Comparison of ENCODE assay signal across 10 cellular contexts in the genomic region with DNA sequence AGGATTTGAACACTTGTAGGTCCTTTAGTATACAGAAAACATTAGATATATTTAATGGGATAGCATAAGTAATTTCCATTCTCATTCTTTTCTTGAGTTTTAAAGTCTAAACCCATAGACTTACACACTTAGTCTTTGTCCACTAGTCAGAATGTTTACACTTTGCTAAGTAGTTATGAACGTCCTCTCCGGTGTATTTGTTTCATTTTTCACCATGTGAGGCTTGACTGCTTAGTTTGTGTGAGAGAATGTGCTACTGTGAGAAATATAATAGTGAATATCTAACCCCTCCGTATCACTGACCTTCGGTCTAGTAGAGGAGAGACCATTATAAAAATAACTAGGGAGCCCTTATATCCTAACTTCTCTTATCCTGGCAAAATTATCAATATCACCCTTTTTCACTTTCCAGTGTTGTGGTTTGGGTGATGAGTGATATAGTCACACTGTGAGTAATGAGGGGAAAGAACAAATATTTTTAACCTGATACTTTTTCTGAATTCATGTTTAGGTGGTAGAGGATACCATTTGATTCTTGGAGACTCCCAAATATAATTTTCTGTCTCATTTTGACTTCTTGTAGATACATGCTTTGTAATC.
DNase-seq lines count a peak whose midpoint lies in the region; ATAC-seq and TF ChIP-seq lines count a peak whose summit lies in the region.
"Had no signal": no experiment of that assay in that cellular context is flagged by ENCODE, and none has a peak within 500 bp of the region (broad histone marks: within the 10 kb centered on the region; RNA-seq: fewer than 3 reads in every experiment).

No MANE protein-coding gene starts in this region.

- TF ChIP-seq CTCF in GM10266 (IDR thresholded peaks at IDR 0.05; ENCODE audit: control insufficient read depth, insufficient read depth, low read depth, missing control alignments) (no peak), epithelial cell of esophagus (IDR thresholded peaks at IDR 0.05; ENCODE audit: insufficient read depth, low read depth, low read length, missing control alignments) (no peak)

- intact Hi-C loops in Right ventricle myocardium inferior (cut with DNase I) = no loop called here

- in situ Hi-C loops in KBM-7 (cut with MboI; ENCODE audit: low pct_unique_long_range_greater_than_20kb, low sequenced_read_pairs) = no loop called here

- no peak overlapping the region for H3K4me3 ChIP-seq in epithelial cell of esophagus (ENCODE audit: low read length)

- peak; percentile 15 for DNase-seq in GM10266 (ENCODE audit: extremely low spot score)
- DNase-seq in epithelial cell of esophagus (ENCODE audit: low read depth) = peak; percentile 52
- DNase-seq in C1 segment of cervical spinal cord (lab: John Stamatoyannopoulos, UW) = no peak
- no peak for DNase-seq in KBM-7
- DNase-seq in stimulated activated CD4-positive, alpha-beta T cell treated with anti-CD3 and anti-CD28 coated beads, Interleukin-15, amount 100 ng/mL, for 24 hours = no peak
- DNase-seq in Right ventricle myocardium inferior (ENCODE audit: missing footprints) = no peak
- DNase-seq: DMS79 treated with DMSO at 0.1 percent for 48 hours, NCI-H345 had no signal

- ATAC-seq in GM21423 (IDR thresholded peaks at IDR 0.05; ENCODE audit: unreplicated experiment) (peak; percentile 49), HG03432 (IDR thresholded peaks at IDR 0.05; ENCODE audit: unreplicated experiment) (peak; percentile 70), Right ventricle myocardium inferior (no peak)

Comparison
In these comparisons a context has a peak if more than half of its experiments do, and no peak if none do; other contexts are left out.
1. DNase-seq: peak in GM10266 (single experiment) and epithelial cell of esophagus (single experiment); none in C1 segment of cervical spinal cord (0 of 14), KBM-7 (single experiment), stimulated activated CD4-positive, alpha-beta T cell treated with anti-CD3 and anti-CD28 coated beads, Interleukin-15, amount 100 ng/mL, for 24 hours (single experiment) and Right ventricle myocardium inferior (single experiment).